Comparison of ENCODE assay signal across 24 cellular contexts in genomic region chr10:85445702-85446101, GRCh38.
"Had no signal": no experiment of that assay in that cellular context is flagged by ENCODE, and none has a peak within 500 bp of the region (broad histone marks: within the 10 kb centered on the region; RNA-seq: fewer than 3 reads in every experiment).

No MANE protein-coding gene starts in this region.

- H3K4me1 ChIP-seq: colonic mucosa, esophagus squamous epithelium, foreskin keratinocyte, gastrocnemius medialis, gastroesophageal sphincter, heart left ventricle, heart right ventricle had no signal

- H3K36me3 ChIP-seq: colonic mucosa, esophagus squamous epithelium, gastrocnemius medialis, gastroesophageal sphincter, heart left ventricle, heart right ventricle had no signal

- H3K9me3 ChIP-seq: colonic mucosa, esophagus squamous epithelium, gastrocnemius medialis, gastroesophageal sphincter, heart left ventricle, heart right ventricle had no signal

- H3K27ac Mint-ChIP-seq: dendritic cell treated with granulocyte-macrophage colony-stimulating factor and Interleukin-4, amounts not matched to agents 40 ng/mL and 50 ng/mL, for 4 days; effector memory CD8-positive, alpha-beta T cell; endodermal cell had no signal

- H3K9me3 Mint-ChIP-seq: dendritic cell treated with granulocyte-macrophage colony-stimulating factor and Interleukin-4, amounts not matched to agents 40 ng/mL and 50 ng/mL, for 4 days; endodermal cell had no signal

- H3K27me3 Mint-ChIP-seq: effector memory CD8-positive, alpha-beta T cell had no signal

- DNase-seq: colonic mucosa; cortex of kidney; dermis blood vessel endothelial cell; dorsolateral prefrontal cortex; effector CD4-positive, alpha-beta T cell; effector CD8-positive, alpha-beta T cell; effector memory CD4-positive, alpha-beta T cell; effector memory CD8-positive, alpha-beta T cell; endodermal cell; erythroblast; esophagus squamous epithelium; foreskin fibroblast; foreskin keratinocyte; foreskin melanocyte; gastrocnemius medialis; glutamatergic neuron; head of caudate nucleus; heart left ventricle; heart right ventricle had no signal

- H3K27ac ChIP-seq: colonic mucosa, coronary artery, dorsolateral prefrontal cortex, epithelial cell of prostate, esophagus squamous epithelium, foreskin keratinocyte, gastrocnemius medialis, gastroesophageal sphincter, heart left ventricle, heart right ventricle had no signal

- ATAC-seq: effector memory CD8-positive, alpha-beta T cell; esophagus mucosa; foreskin keratinocyte; gastrocnemius medialis; gastroesophageal sphincter; heart left ventricle; heart right ventricle had no signal

- H3K4me3 ChIP-seq: colonic mucosa, coronary artery, dorsolateral prefrontal cortex, esophagus squamous epithelium, gastrocnemius medialis, gastroesophageal sphincter, heart left ventricle, heart right ventricle had no signal

- H3K27me3 ChIP-seq: colonic mucosa, esophagus squamous epithelium, foreskin keratinocyte, gastrocnemius medialis, gastroesophageal sphincter, heart left ventricle, heart right ventricle had no signal

- H3K4me3 Mint-ChIP-seq: dendritic cell treated with granulocyte-macrophage colony-stimulating factor and Interleukin-4, amounts not matched to agents 40 ng/mL and 50 ng/mL, for 4 days; effector memory CD8-positive, alpha-beta T cell; endodermal cell had no signal
